Comparison of ENCODE assay signal across 8 cellular contexts in genomic region chr17:81386646-81387234, GRCh38. TPM values are rescaled to one million over a fixed set of nuclear protein-coding genes. Genes with fewer than 3 reads are reported as not detected.
A peak's percentile ranks its signal among the peaks of the same experiment; 100 is the strongest.
DNase-seq lines count a peak whose midpoint lies in the region; ATAC-seq and TF ChIP-seq lines count a peak whose summit lies in the region.

No MANE protein-coding gene starts in this region.

- POLR2A ChIA-PET in activated CD4-positive, alpha-beta T cell treated with anti-CD3 and anti-CD28 coated beads for 36 hours (lab: Charles Lee): no interaction called here

- peak overlapping the region; percentile 63 for H3K4me3 Mint-ChIP-seq in activated CD4-positive, alpha-beta T cell treated with anti-CD3 and anti-CD28 coated beads for 36 hours

- H3K27ac Mint-ChIP-seq in activated CD4-positive, alpha-beta T cell treated with anti-CD3 and anti-CD28 coated beads for 36 hours: no peak overlapping the region

- H3K36me3 ChIP-seq in adipocyte (ENCODE audit: control insufficient read depth, insufficient read depth, low read length, severe bottlenecking): no peaks in the 10 kb centered on the region
- H3K36me3 ChIP-seq in gastrocnemius medialis: no peaks in the 10 kb centered on the region

- CTCF ChIA-PET in activated CD4-positive, alpha-beta T cell treated with anti-CD3 and anti-CD28 coated beads for 36 hours (lab: Charles Lee): no interaction called here

- peak; percentile 68 for ATAC-seq in activated CD4-positive, alpha-beta T cell treated with anti-CD3 and anti-CD28 coated beads for 36 hours
- ATAC-seq in gastrocnemius medialis (peak; percentile 47 to 62), GM21447 (IDR thresholded peaks at IDR 0.05; ENCODE audit: unreplicated experiment) (no peak), HG02571 (IDR thresholded peaks at IDR 0.05; ENCODE audit: unreplicated experiment) (no peak)

- H3K9ac ChIP-seq in adipocyte (ENCODE audit: low read length): peak overlapping the region; percentile 95

- H3K4me3 ChIP-seq in adipocyte (ENCODE audit: low read length) (peak overlapping the region; percentile 86), gastrocnemius medialis (peak overlapping the region; percentile 80 to 96 (median 85))

- peak; percentile 64 to 72 for TF ChIP-seq POLR2A in gastrocnemius medialis (IDR thresholded peaks at IDR 0.05)

- H3K4me1 ChIP-seq in adipocyte (ENCODE audit: control insufficient read depth, insufficient read depth, low read length): peaks cover 37% of the 10 kb centered on the region
- H3K4me1 ChIP-seq in gastrocnemius medialis: peaks cover 29 to 39% of the 10 kb centered on the region in 2 donors

- H3K4me1 Mint-ChIP-seq in activated CD4-positive, alpha-beta T cell treated with anti-CD3 and anti-CD28 coated beads for 36 hours: no peaks in the 10 kb centered on the region

- in situ Hi-C loops in gastrocnemius medialis (cut with MboI; ENCODE audit: low sequenced_read_pairs in 4 of 4): no loop called here

- DNase-seq in activated CD4-positive, alpha-beta T cell treated with anti-CD3 and anti-CD28 coated beads for 36 hours: peak; percentile 55
- DNase-seq in activated CD4-positive, alpha-beta T cell treated with anti-CD3 and anti-CD28 coated beads, Interleukin-2, amount 50 U/mL, for 1 hour: no peak
- DNase-seq in adipocyte (ENCODE audit: low read depth) (peak; percentile 58), hippocampal formation (lab: John Stamatoyannopoulos, UW) (peak; percentile 61 to 75), gastrocnemius medialis (peak in 1 of 2 donors; percentile 54), NCI-H2081 treated with DMSO at 0.1 percent for 48 hours (lab: John Stamatoyannopoulos, UW) (no peak)

- H3K9me3 ChIP-seq in adipocyte (ENCODE audit: control insufficient read depth, low read length) (no peaks in the 10 kb centered on the region), gastrocnemius medialis (no peaks in the 10 kb centered on the region)

- no peak for TF ChIP-seq CTCF in gastrocnemius medialis (IDR thresholded peaks at IDR 0.05 in 4 of 5, conservative IDR thresholded peaks at IDR 0.05 in 1 of 5)

- H3K9me3 Mint-ChIP-seq in activated CD4-positive, alpha-beta T cell treated with anti-CD3 and anti-CD28 coated beads for 36 hours (ENCODE audit: low read depth): no peaks in the 10 kb centered on the region

- intact Hi-C loops in activated CD4-positive, alpha-beta T cell treated with anti-CD3 and anti-CD28 coated beads for 36 hours (cut with DNase I, micrococcal nuclease): loop anchor here in 1 of 2 experiments (1.0 kb wide), 1 partner anchor 40 kb away; no protein-coding TSS in a partner anchor
- intact Hi-C loops in gastrocnemius medialis (cut with DNase I; ENCODE audit: low total_unique reads): loop anchor here (2.0 kb wide), 2 partner anchors 40 to 92 kb away; partner anchors contain the start of gene SLC38A10

- H3K27me3 Mint-ChIP-seq in activated CD4-positive, alpha-beta T cell treated with anti-CD3 and anti-CD28 coated beads for 36 hours: peaks cover 38% of the 10 kb centered on the region

- no peaks in the 10 kb centered on the region for H3K36me3 Mint-ChIP-seq in activated CD4-positive, alpha-beta T cell treated with anti-CD3 and anti-CD28 coated beads for 36 hours (ENCODE audit: low read depth)

- peak overlapping the region; percentile 93 to 99 (median 98) for H3K27ac ChIP-seq in gastrocnemius medialis

- no peaks in the 10 kb centered on the region for H3K27me3 ChIP-seq in adipocyte (replicated peaks; ENCODE audit: control insufficient read depth, insufficient read depth, low read length)
- no peaks in the 10 kb centered on the region for H3K27me3 ChIP-seq in gastrocnemius medialis

RNA-seq across cellular contexts. Expression of gene BAHCC1, which starts 8.5 kb away (rescaled TPM):
- under 1 TPM in 1 of 2 experiments, not detected in 1; 0.05 TPM for total RNA-seq in activated CD4-positive, alpha-beta T cell treated with anti-CD3 and anti-CD28 coated beads for 36 hours
- total RNA-seq in gastrocnemius medialis: 1 to 10 TPM; 2.5 to 8.4 (median 5.8) TPM

Comparison
In these comparisons a context has a peak if more than half of its experiments do, and no peak if none do; other contexts are left out.
1. DNase-seq: peak in activated CD4-positive, alpha-beta T cell treated with anti-CD3 and anti-CD28 coated beads for 36 hours (single experiment), adipocyte (single experiment) and hippocampal formation (2 of 2); none in activated CD4-positive, alpha-beta T cell treated with anti-CD3 and anti-CD28 coated beads, Interleukin-2, amount 50 U/mL, for 1 hour (single experiment) and NCI-H2081 treated with DMSO at 0.1 percent for 48 hours (single experiment).
2. ATAC-seq: peak in activated CD4-positive, alpha-beta T cell treated with anti-CD3 and anti-CD28 coated beads for 36 hours (single experiment) and gastrocnemius medialis (2 of 2); none in GM21447 (single experiment) and HG02571 (single experiment).